ENCODE assay signal across 20 cellular contexts in the genomic region with DNA sequence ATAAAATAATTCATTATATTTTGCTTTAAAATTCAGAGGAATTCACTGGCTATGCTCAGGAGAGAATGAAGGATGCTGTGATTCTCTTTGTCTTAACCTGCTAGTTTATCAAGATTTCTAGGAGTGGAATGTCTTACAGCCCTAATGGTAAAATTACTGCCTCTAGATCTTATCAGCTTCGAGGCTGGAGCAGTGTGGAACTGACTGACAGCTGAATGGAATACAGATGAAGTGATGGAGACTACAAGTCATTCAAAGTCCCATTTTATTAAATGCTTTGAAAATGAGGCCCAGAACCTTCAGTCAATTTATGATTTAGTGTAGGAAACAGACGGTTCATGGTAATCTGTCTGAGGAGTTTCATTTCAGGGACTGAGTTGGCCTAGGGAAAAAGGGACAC.
DNase-seq lines count a peak whose midpoint lies in the region; ATAC-seq, FAIRE-seq and TF ChIP-seq lines count a peak whose summit lies in the region.
"Had no signal": no experiment of that assay in that cellular context is flagged by ENCODE, and none has a peak within 500 bp of the region (broad histone marks: within the 10 kb centered on the region; RNA-seq: fewer than 3 reads in every experiment).

No MANE protein-coding gene starts in this region.

- RAD21 ChIA-PET in GM12878 (lab: Charles Lee; ENCODE audit: unreplicated experiment) = no interaction called here

- FAIRE-seq in GM12878 (lab: Jason Lieb, UNC) (peak; percentile 65), keratinocyte (lab: Jason Lieb, UNC) (no peak)
- FAIRE-seq: A549, D721Med, G401.6 had no signal

- no peak overlapping the region for H3K27ac Mint-ChIP-seq in activated CD4-positive, alpha-beta T cell treated with anti-CD3 and anti-CD28 coated beads for 36 hours
- H3K27ac Mint-ChIP-seq in chondrocyte (ENCODE audit: unreplicated experiment) = no peak overlapping the region
- H3K27ac Mint-ChIP-seq: CD8-positive, alpha-beta T cell; IgD-negative memory B cell had no signal

- TF ChIP-seq CTCF in GM12878 (IDR thresholded peaks at IDR 0.05 in 2 of 3, conservative IDR thresholded peaks at IDR 0.05 in 1 of 3; ENCODE audit: control insufficient read depth in 2 of 3, extremely low read depth in 1 of 3, insufficient read depth in 1 of 3, low read depth in 3 of 3, low read length in 3 of 3) (no peak), keratinocyte (optimal IDR thresholded peaks at IDR 0.05 in 1 of 3, IDR thresholded peaks at IDR 0.05 in 1 of 3, conservative IDR thresholded peaks at IDR 0.05 in 1 of 3; ENCODE audit: extremely low read depth in 1 of 3, insufficient read depth in 2 of 3, low read length in 3 of 3) (no peak), stomach (IDR thresholded peaks at IDR 0.05) (no peak), foreskin fibroblast (IDR thresholded peaks at IDR 0.05; ENCODE audit: low read depth, low read length) (no peak), chondrocyte (IDR thresholded peaks at IDR 0.05) (no peak)

- H3K4me1 ChIP-seq in GM12878 (ENCODE audit: control insufficient read depth, insufficient read depth, low read length) = no peaks in the 10 kb centered on the region
- no peaks in the 10 kb centered on the region for H3K4me1 ChIP-seq in keratinocyte (ENCODE audit: control insufficient read depth, extremely low read depth, insufficient read depth, low read length)
- H3K4me1 ChIP-seq in stomach = no peaks in the 10 kb centered on the region
- H3K4me1 ChIP-seq: A549 had no signal

- H3K4me2 ChIP-seq in GM12878 (ENCODE audit: control insufficient read depth, insufficient read depth) = no peak overlapping the region
- no peak overlapping the region for H3K4me2 ChIP-seq in keratinocyte (ENCODE audit: control insufficient read depth, extremely low read depth, insufficient read depth, low read depth, low read length)
- H3K4me2 ChIP-seq: A549 had no signal

- no peak overlapping the region for H2AFZ ChIP-seq in GM12878 (ENCODE audit: control insufficient read depth, low read depth, low read length)
- peak overlapping the region; percentile 3 for H2AFZ ChIP-seq in keratinocyte (ENCODE audit: control insufficient read depth, low read length)
- H2AFZ ChIP-seq: GM23248 had no signal

- peak; percentile 76 for DNase-seq in SK-N-DZ (ENCODE audit: low spot score)
- no peak for DNase-seq in GM12878 (ENCODE audit: low read depth, low spot score)
- no peak for DNase-seq in keratinocyte (ENCODE audit: low read depth, low spot score)
- no peak for DNase-seq in stomach
- no peak for DNase-seq in activated CD4-positive, alpha-beta T cell treated with anti-CD3 and anti-CD28 coated beads for 36 hours
- no peak for DNase-seq in foreskin fibroblast
- no peak for DNase-seq in chondrocyte (ENCODE audit: low spot score)
- DNase-seq: BE2C; CD8-positive, alpha-beta T cell; COR-L47; DMS153; DMS79 treated with DMSO at 0.1 percent for 48 hours; EL; GM23248; H7 had no signal

- H3K9ac ChIP-seq in GM12878 (ENCODE audit: control insufficient read depth, insufficient read depth, low read length) (no peak overlapping the region), keratinocyte (ENCODE audit: control insufficient read depth, extremely low read depth, insufficient read depth, low read length) (no peak overlapping the region)
- H3K9ac ChIP-seq: GM23248 had no signal

- H3K36me3 ChIP-seq in GM12878 (ENCODE audit: control insufficient read depth in 2 of 2, insufficient read depth in 2 of 2, low read length in 1 of 2) = no peaks in the 10 kb centered on the region; a peak in 1 of 4 replicates
- no peaks in the 10 kb centered on the region for H3K36me3 ChIP-seq in keratinocyte (ENCODE audit: control insufficient read depth in 2 of 2, extremely low read depth in 1 of 2, insufficient read depth in 2 of 2, low read length in 2 of 2)
- H3K36me3 ChIP-seq in stomach = peaks cover 0 to 2% (median 0%) of the 10 kb centered on the region in 4 donors
- H3K36me3 ChIP-seq: BE2C had no signal

- SMC1A ChIA-PET in GM12878 (lab: Charles Lee; ENCODE audit: uncharacterized antibody, unreplicated experiment) = interaction anchor here (1.4 kb wide), 2 partner anchors 12 to 117 kb away, joined by 4 to 5 read pairs; no protein-coding TSS in a partner anchor

- CTCF ChIA-PET in GM12878 (lab: Yijun Ruan, JAX) = interaction anchor here (0.7 kb wide), 1 partner anchor 147 kb away, joined by 5 read pairs; no protein-coding TSS in a partner anchor
- CTCF ChIA-PET in activated CD4-positive, alpha-beta T cell treated with anti-CD3 and anti-CD28 coated beads for 36 hours (lab: Charles Lee) = no interaction called here

- H3K9me3 Mint-ChIP-seq in activated CD4-positive, alpha-beta T cell treated with anti-CD3 and anti-CD28 coated beads for 36 hours (ENCODE audit: low read depth) = no peaks in the 10 kb centered on the region
- no peaks in the 10 kb centered on the region for H3K9me3 Mint-ChIP-seq in chondrocyte (ENCODE audit: low read depth)
- H3K9me3 Mint-ChIP-seq: CD8-positive, alpha-beta T cell; IgD-negative memory B cell had no signal

- H3K79me2 ChIP-seq in GM12878 (ENCODE audit: control insufficient read depth, insufficient read depth, low read length) = no peaks in the 10 kb centered on the region
- H3K79me2 ChIP-seq in keratinocyte (ENCODE audit: control insufficient read depth, insufficient read depth, low read length) = no peaks in the 10 kb centered on the region

- no peak overlapping the region for H3K4me3 Mint-ChIP-seq in activated CD4-positive, alpha-beta T cell treated with anti-CD3 and anti-CD28 coated beads for 36 hours
- no peak overlapping the region for H3K4me3 Mint-ChIP-seq in chondrocyte (ENCODE audit: unreplicated experiment)
- H3K4me3 Mint-ChIP-seq: CD8-positive, alpha-beta T cell; IgD-negative memory B cell had no signal

- dilution Hi-C loops in keratinocyte (cut with MboI; ENCODE audit: extremely low pct_ligation_motif_present, low sequenced_read_pairs) = no loop called here

- no peak overlapping the region for H3K27ac ChIP-seq in GM12878 (ENCODE audit: control insufficient read depth, insufficient read depth)
- H3K27ac ChIP-seq in keratinocyte (ENCODE audit: control insufficient read depth, insufficient read depth, low read length) = no peak overlapping the region
- no peak overlapping the region for H3K27ac ChIP-seq in stomach
- H3K27ac ChIP-seq: A549, C4-2B, GM23248 had no signal

- peaks cover 15% of the 10 kb centered on the region for H3K36me3 Mint-ChIP-seq in activated CD4-positive, alpha-beta T cell treated with anti-CD3 and anti-CD28 coated beads for 36 hours (ENCODE audit: low read depth)
- no peaks in the 10 kb centered on the region for H3K36me3 Mint-ChIP-seq in chondrocyte (ENCODE audit: low read depth)

- no peak for ATAC-seq in GM12878
- ATAC-seq in activated CD4-positive, alpha-beta T cell treated with anti-CD3 and anti-CD28 coated beads for 36 hours = no peak
- ATAC-seq: A549; CD8-positive, alpha-beta T cell had no signal

- POLR2A ChIA-PET in GM12878 (lab: Charles Lee) = no interaction called here
- POLR2A ChIA-PET in activated CD4-positive, alpha-beta T cell treated with anti-CD3 and anti-CD28 coated beads for 36 hours (lab: Charles Lee) = no interaction called here

- in situ Hi-C loops in GM12878 (cut with MboI) = no loop called here

- H3K4me3 ChIP-seq in GM12878 (no peak overlapping the region), keratinocyte (ENCODE audit: control insufficient read depth in 2 of 3, extremely low read depth in 1 of 3, insufficient read depth in 2 of 3, low read depth in 1 of 3, low read length in 3 of 3) (no peak overlapping the region), stomach (no peak overlapping the region), foreskin fibroblast (ENCODE audit: low read depth in 1 of 2, low read length in 2 of 2) (no peak overlapping the region)
- H3K4me3 ChIP-seq: A549, GM23248 had no signal

- BruUV-seq in GM12878 (replicated peaks; lab: Mats Ljungman, UMichigan) = no TSS peak

- no peak for TF ChIP-seq EP300 in GM12878 (IDR thresholded peaks at IDR 0.05; ENCODE audit: borderline replicate concordance in 1 of 2, control insufficient read depth in 1 of 2, low read depth in 2 of 2, low read length in 2 of 2)
- TF ChIP-seq EP300 in stomach (IDR thresholded peaks at IDR 0.05) = no peak

- H3K27me3 ChIP-seq in GM12878 (replicated peaks in 1 of 2; ENCODE audit: control insufficient read depth in 2 of 2, insufficient read depth in 2 of 2, low read length in 1 of 2) (no peaks in the 10 kb centered on the region), keratinocyte (ENCODE audit: control insufficient read depth, extremely low read depth, insufficient read depth, low read length) (no peaks in the 10 kb centered on the region), stomach (no peaks in the 10 kb centered on the region)
- H3K27me3 ChIP-seq: BE2C had no signal

- H3K9me1 ChIP-seq in keratinocyte (ENCODE audit: control insufficient read depth, extremely low read depth, insufficient read depth, low read length) = no peaks in the 10 kb centered on the region

- H4K20me1 ChIP-seq in GM12878 (ENCODE audit: control insufficient read depth, insufficient read depth) = no peaks in the 10 kb centered on the region
- no peaks in the 10 kb centered on the region for H4K20me1 ChIP-seq in keratinocyte (ENCODE audit: control insufficient read depth, extremely low read depth, insufficient read depth, low read length)

- peaks cover 5% of the 10 kb centered on the region for H3K4me1 Mint-ChIP-seq in activated CD4-positive, alpha-beta T cell treated with anti-CD3 and anti-CD28 coated beads for 36 hours
- no peaks in the 10 kb centered on the region for H3K4me1 Mint-ChIP-seq in chondrocyte (ENCODE audit: low read depth)

- TF ChIP-seq POLR2A in GM12878 (IDR thresholded peaks at IDR 0.05; ENCODE audit: low read depth, low read length) (no peak), stomach (IDR thresholded peaks at IDR 0.05) (no peak)

- WGBS in GM12878 (ENCODE audit: insufficient coverage, insufficient replicate concordance, low lambda C conversion rate, missing lambda C conversion rate) = 78% methylated on average over 2 of the region's 2 CpGs
- WGBS in stomach, 5 donors = 56 to 62% (median 59%) methylated on average over 2 of the region's 2 CpGs

- TF ChIP-seq RAD21 in GM12878 (IDR thresholded peaks at IDR 0.05; ENCODE audit: insufficient read depth, low read depth, low read length) = no peak

- H3K9me3 ChIP-seq in GM12878 (replicated peaks; ENCODE audit: control insufficient read depth, insufficient read depth, low read length) = no peaks in the 10 kb centered on the region; the same call in 2 of the 3 replicates
- no peaks in the 10 kb centered on the region for H3K9me3 ChIP-seq in keratinocyte (ENCODE audit: control insufficient read depth, low read depth, low read length)
- H3K9me3 ChIP-seq in stomach = no peaks in the 10 kb centered on the region
- H3K9me3 ChIP-seq: A549, BE2C had no signal

- intact Hi-C loops in GM12878 (cut with micrococcal nuclease; ENCODE audit: unreplicated experiment) = no loop called here
- intact Hi-C loops in stomach (cut with DNase I; ENCODE audit: low total_unique reads) = no loop called here
- intact Hi-C loops in activated CD4-positive, alpha-beta T cell treated with anti-CD3 and anti-CD28 coated beads for 36 hours (cut with DNase I, micrococcal nuclease) = no loop called here

- H3K27me3 Mint-ChIP-seq in activated CD4-positive, alpha-beta T cell treated with anti-CD3 and anti-CD28 coated beads for 36 hours = no peaks in the 10 kb centered on the region
- H3K27me3 Mint-ChIP-seq in chondrocyte (ENCODE audit: low read depth) = no peaks in the 10 kb centered on the region
- H3K27me3 Mint-ChIP-seq: IgD-negative memory B cell had no signal
